In the genomic region with DNA sequence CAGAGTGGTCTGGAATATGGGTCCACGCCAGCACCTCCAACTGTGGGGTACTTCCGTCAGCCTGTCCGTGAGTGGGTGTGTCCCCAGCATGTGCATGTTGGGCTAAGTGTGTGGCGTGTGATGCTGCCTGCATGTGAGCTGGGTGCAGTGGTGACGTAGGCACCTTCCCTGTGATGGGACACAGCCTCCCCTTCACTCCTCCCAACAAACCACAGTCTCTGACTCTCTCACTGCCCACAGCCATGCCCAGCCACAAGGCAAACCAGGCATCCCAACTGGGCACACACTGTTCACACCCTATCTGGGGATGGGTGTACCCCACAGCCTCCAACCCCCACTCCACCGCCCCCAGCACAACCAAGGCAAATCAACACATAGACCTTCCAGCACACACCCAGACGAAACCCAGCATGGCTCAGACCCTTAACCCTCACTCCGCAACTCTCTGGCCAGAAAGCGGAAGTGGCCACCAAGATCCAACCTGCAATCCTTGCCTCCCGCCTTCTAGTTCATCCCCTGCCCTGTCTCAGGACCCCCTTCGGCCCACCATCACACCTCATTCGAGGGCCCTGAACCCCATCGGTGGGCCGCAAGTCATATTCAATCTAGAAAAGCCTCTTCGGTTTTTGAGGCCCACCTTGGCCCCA, we compare ENCODE assay signal across 9 cellular contexts. TPM values are rescaled to one million over a fixed set of nuclear protein-coding genes. Genes with fewer than 3 reads are reported as not detected.
DNase-seq lines count a peak whose midpoint lies in the region; TF ChIP-seq lines count a peak whose summit lies in the region.
"Had no signal": no experiment of that assay in that cellular context is flagged by ENCODE, and none has a peak within 500 bp of the region (broad histone marks: within the 10 kb centered on the region; RNA-seq: fewer than 3 reads in every experiment).

No MANE protein-coding gene starts in this region.

- H3K9ac ChIP-seq in endodermal cell (ENCODE audit: extremely low read depth, low read length, poor library complexity, severe bottlenecking): no peak overlapping the region
- H3K9ac ChIP-seq in parathyroid adenoma: no peak overlapping the region

- H3K27me3 ChIP-seq in Peyer's patch (peaks cover 0 to 9% of the 10 kb centered on the region in 2 donors), endodermal cell (ENCODE audit: control insufficient read depth, insufficient read depth, low read length, poor library complexity, severe bottlenecking) (peaks cover 65% of the 10 kb centered on the region), parathyroid adenoma (ENCODE audit: control insufficient read depth, insufficient read depth, low read length) (no peaks in the 10 kb centered on the region)

- H2AFZ ChIP-seq in parathyroid adenoma: peak overlapping the region; percentile 91

- H3K4me3 Mint-ChIP-seq in endodermal cell: peak overlapping the region; percentile 53

- H3K27ac Mint-ChIP-seq in endodermal cell: no peak overlapping the region

- no peak for TF ChIP-seq POLR2A in Peyer's patch (IDR thresholded peaks at IDR 0.05)

- H3K9me3 ChIP-seq in Peyer's patch (no peaks in the 10 kb centered on the region), endodermal cell (ENCODE audit: control insufficient read depth, low read length) (no peaks in the 10 kb centered on the region), parathyroid adenoma (ENCODE audit: control insufficient read depth, low read length) (no peaks in the 10 kb centered on the region)

- H3K4me1 Mint-ChIP-seq in endodermal cell: peaks cover 18% of the 10 kb centered on the region

- no peaks in the 10 kb centered on the region for H3K9me3 Mint-ChIP-seq in endodermal cell

- WGBS in endodermal cell (ENCODE audit: insufficient coverage in 1 of 2, insufficient read length in 1 of 2), 2 experiments: 80 to 85% methylated on average over 10 to 15 of the region's 15 CpGs

- H3K36me3 Mint-ChIP-seq in endodermal cell (ENCODE audit: low read depth): no peaks in the 10 kb centered on the region

- H3K4me3 ChIP-seq in Peyer's patch (peak overlapping the region; percentile 28 to 56 (median 50)), endodermal cell (ENCODE audit: low read length) (peak overlapping the region; percentile 62), parathyroid adenoma (ENCODE audit: low read depth, low read length) (no peak overlapping the region)

- H3K4me2 ChIP-seq in parathyroid adenoma (ENCODE audit: low read length): no peak overlapping the region

- H3K36me3 ChIP-seq in Peyer's patch (no peaks in the 10 kb centered on the region), endodermal cell (ENCODE audit: control insufficient read depth, insufficient read depth, low read length) (no peaks in the 10 kb centered on the region), parathyroid adenoma (ENCODE audit: control insufficient read depth, insufficient read depth, low read length) (no peaks in the 10 kb centered on the region)

- H3K27ac ChIP-seq in Peyer's patch (peak overlapping the region in 3 of 4 donors; percentile 31 to 86 (median 35)), endodermal cell (ENCODE audit: low read depth, low read length) (no peak overlapping the region), parathyroid adenoma (peak overlapping the region; percentile 53)

- DNase-seq in GM10266 (ENCODE audit: extremely low spot score) (peak; percentile 25), Peyer's patch (peak in 1 of 3 donors; percentile 41), endodermal cell (no peak), HK-2 (ENCODE audit: unreplicated experiment) (no peak), iPS-NIHi11 (ENCODE audit: low spot score) (no peak), activated gamma-delta T cell (lab: John Stamatoyannopoulos, UW) (no peak)
- no peak for DNase-seq in stimulated activated CD8-positive, alpha-beta memory T cell treated with anti-CD3 and anti-CD28 coated beads, Interleukin-4, amount 100 ng/mL, for 48 hours
- DNase-seq: activated CD4-positive, CD25-positive, alpha-beta regulatory T cell treated with anti-CD3 and anti-CD28 coated beads, Interleukin-2, amount 50 U/mL, for 72 hours had no signal

- TF ChIP-seq CTCF in GM10266 (IDR thresholded peaks at IDR 0.05; ENCODE audit: control insufficient read depth, insufficient read depth, low read depth, missing control alignments) (no peak), Peyer's patch (IDR thresholded peaks at IDR 0.05) (no peak), endodermal cell (conservative IDR thresholded peaks at IDR 0.05) (no peak), parathyroid adenoma (IDR thresholded peaks at IDR 0.05) (no peak)

- H3K27me3 Mint-ChIP-seq in endodermal cell (ENCODE audit: insufficient read depth): peaks cover 73% of the 10 kb centered on the region

- H3K79me2 ChIP-seq in parathyroid adenoma: no peaks in the 10 kb centered on the region

- H3K4me1 ChIP-seq in Peyer's patch (peaks cover 0 to 28% (median 11%) of the 10 kb centered on the region in 4 donors), endodermal cell (ENCODE audit: control insufficient read depth, insufficient read depth, low read length) (no peaks in the 10 kb centered on the region), parathyroid adenoma (peaks cover 15% of the 10 kb centered on the region)

RNA-seq across cellular contexts. Expression of a gene that starts 10.4 kb away (rescaled TPM):
- total RNA-seq in Peyer's patch: 10 to 100 TPM in 1 of 4 donors, 1 to 10 TPM in 2, not detected in 1; 1.6 to 14.3 (median 6.3) TPM
- total RNA-seq in endodermal cell: 1 to 10 TPM; 2.8 to 8.3 TPM
- 9.2 TPM for polyA plus RNA-seq in endodermal cell (2013, experiment 1 of 2)
- polyA plus RNA-seq in endodermal cell (2013, experiment 2 of 2): 9.9 TPM

RNA-seq across cellular contexts. Expression of a gene that starts 12.4 kb away (rescaled TPM):
- total RNA-seq in Peyer's patch: 10 to 100 TPM; 36.9 to 57.8 (median 44.8) TPM
- 10 to 100 TPM in 1 of 2 donors, 1 to 10 TPM in 1; 9.7 to 11.4 TPM for total RNA-seq in endodermal cell
- polyA plus RNA-seq in endodermal cell (2013, experiment 1 of 2): 9.3 TPM
- polyA plus RNA-seq in endodermal cell (2013, experiment 2 of 2): 10.1 TPM

RNA-seq across cellular contexts. Expression of a gene that starts 12.7 kb away (rescaled TPM):
- 10 to 100 TPM in 3 of 4 donors, 1 to 10 TPM in 1; 6.5 to 22.9 (median 19.2) TPM for total RNA-seq in Peyer's patch
- 10 to 100 TPM; 28.7 to 45.2 TPM for total RNA-seq in endodermal cell
- 19.9 TPM for polyA plus RNA-seq in endodermal cell (2013, experiment 1 of 2)
- 19.9 TPM for polyA plus RNA-seq in endodermal cell (2013, experiment 2 of 2)

RNA-seq across cellular contexts. Expression of a gene that starts 24.2 kb away (rescaled TPM):
- total RNA-seq in Peyer's patch (10 to 100 TPM in 3 of 4 donors, 1 to 10 TPM in 1; 8.9 to 56.9 (median 29.3) TPM), endodermal cell (10 to 100 TPM; 51.7 to 82.9 TPM)
- 103 TPM for polyA plus RNA-seq in endodermal cell (2013, experiment 1 of 2)
- polyA plus RNA-seq in endodermal cell (2013, experiment 2 of 2): 91.7 TPM

RNA-seq across cellular contexts. Expression of a gene that starts 43.1 kb away (rescaled TPM):
- total RNA-seq in Peyer's patch (1 to 10 TPM in 1 of 4 donors, under 1 TPM in 1, not detected in 2; 0.85 to 2.8 TPM), endodermal cell (under 1 TPM; 0.35 to 0.93 TPM)
- not detected for polyA plus RNA-seq in endodermal cell (2013, experiment 1 of 2)
- 0.25 TPM for polyA plus RNA-seq in endodermal cell (2013, experiment 2 of 2)
